ENCODE assay signal across 8 cellular contexts in the genomic region with DNA sequence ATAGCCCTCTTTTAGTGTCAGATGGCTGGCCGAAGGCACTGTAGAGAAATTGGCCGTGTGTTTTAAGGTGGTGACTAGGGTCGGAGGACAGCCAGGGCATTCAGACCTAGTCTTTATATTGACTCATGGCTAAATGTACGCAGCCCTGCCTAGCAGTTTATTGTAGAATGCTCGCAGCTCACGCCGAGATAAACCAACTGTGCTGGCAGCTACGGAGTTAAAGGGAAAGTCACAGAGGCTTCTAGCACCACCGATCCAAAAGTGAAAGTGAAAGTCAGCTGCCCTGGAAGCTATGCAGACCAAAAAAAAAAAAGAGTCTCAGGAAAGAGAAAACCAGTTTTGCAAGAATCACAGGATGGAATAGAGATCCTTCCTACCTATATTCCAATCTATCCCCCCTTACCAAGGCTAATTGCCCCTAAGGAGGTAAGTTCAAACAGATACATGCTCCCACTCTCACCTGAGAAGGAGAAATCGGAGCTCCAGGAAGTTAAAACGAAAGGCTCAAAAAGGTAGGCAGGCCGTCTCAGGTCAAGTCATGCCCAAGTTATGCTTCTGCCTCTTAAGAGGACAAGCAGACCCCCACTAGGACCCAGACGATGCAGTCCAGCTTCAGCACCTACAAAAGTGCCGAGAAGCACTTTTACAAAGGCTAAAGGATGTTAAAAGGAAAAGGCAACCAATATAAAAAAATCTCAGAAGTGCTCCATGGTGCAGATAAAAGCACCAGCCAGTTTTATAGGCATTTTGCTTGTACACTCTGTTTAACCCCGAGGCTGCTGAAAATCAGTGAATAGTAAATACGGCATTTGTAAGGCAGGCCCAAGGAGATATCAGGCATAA. TPM values are rescaled to one million over a fixed set of nuclear protein-coding genes. Genes with fewer than 3 reads are reported as not detected.
DNase-seq lines count a peak whose midpoint lies in the region; ATAC-seq and TF ChIP-seq lines count a peak whose summit lies in the region.

No MANE protein-coding gene starts in this region.

- 1% methylated on average over 16 of the region's 16 CpGs for WGBS in lower leg skin, 2 donors

- TF ChIP-seq CTCF in lower leg skin (IDR thresholded peaks at IDR 0.05), result no peak

- H3K4me3 ChIP-seq in lower leg skin (ENCODE audit: low read depth, poor library complexity, severe bottlenecking), result peak overlapping the region; percentile 50

- ATAC-seq in GM18909 (IDR thresholded peaks at IDR 0.05; ENCODE audit: poor library complexity, unreplicated experiment), result peak; percentile 63
- ATAC-seq in HG03103 (IDR thresholded peaks at IDR 0.05; ENCODE audit: low read depth, unreplicated experiment), result peak; percentile 44
- peak; percentile 80 for ATAC-seq in stimulated activated memory B cell treated with anti-CD40 and anti-IgM and Interleukin-4, amounts not matched to agents 10 μg/mL and 1 μg/mL and 100 μg/mL, for 72 hours

- no peak overlapping the region for H3K27ac Mint-ChIP-seq in stimulated activated memory B cell treated with anti-CD40 and anti-IgM and Interleukin-4, amounts not matched to agents 10 μg/mL and 1 μg/mL and 100 μg/mL, for 72 hours

- TF ChIP-seq POLR2A in lower leg skin (IDR thresholded peaks at IDR 0.05), result no peak

- no peaks in the 10 kb centered on the region for H3K27me3 Mint-ChIP-seq in stimulated activated memory B cell treated with anti-CD40 and anti-IgM and Interleukin-4, amounts not matched to agents 10 μg/mL and 1 μg/mL and 100 μg/mL, for 72 hours

- peak; percentile 67 for DNase-seq in AG08396 (ENCODE audit: low spot score)
- peak; percentile 51 for DNase-seq in NCI-H2227 (lab: John Stamatoyannopoulos, UW; ENCODE audit: unreplicated experiment)
- peak; percentile 65 for DNase-seq in activated CD4-positive, alpha-beta T cell treated with anti-CD3 and anti-CD28 coated beads for 48 hours
- DNase-seq in effector CD8-positive, alpha-beta T cell (lab: John Stamatoyannopoulos, UW), result peak; percentile 28
- DNase-seq in lower leg skin (ENCODE audit: low spot score in 2 of 2), result peak in 1 of 2 donors; percentile 56

- H3K4me3 Mint-ChIP-seq in stimulated activated memory B cell treated with anti-CD40 and anti-IgM and Interleukin-4, amounts not matched to agents 10 μg/mL and 1 μg/mL and 100 μg/mL, for 72 hours, result no peak overlapping the region

- peaks cover 3% of the 10 kb centered on the region for H3K9me3 Mint-ChIP-seq in stimulated activated memory B cell treated with anti-CD40 and anti-IgM and Interleukin-4, amounts not matched to agents 10 μg/mL and 1 μg/mL and 100 μg/mL, for 72 hours

- H3K36me3 Mint-ChIP-seq in stimulated activated memory B cell treated with anti-CD40 and anti-IgM and Interleukin-4, amounts not matched to agents 10 μg/mL and 1 μg/mL and 100 μg/mL, for 72 hours, result peaks cover 11% of the 10 kb centered on the region

- no peaks in the 10 kb centered on the region for H3K4me1 Mint-ChIP-seq in stimulated activated memory B cell treated with anti-CD40 and anti-IgM and Interleukin-4, amounts not matched to agents 10 μg/mL and 1 μg/mL and 100 μg/mL, for 72 hours

- intact Hi-C loops in lower leg skin (cut with DNase I; ENCODE audit: low total_unique reads), result no loop called here

RNA-seq across cellular contexts. Expression of a gene that starts 24.8 kb away (rescaled TPM):
- total RNA-seq in lower leg skin, result under 1 TPM in 1 of 4 donors, not detected in 3; 0.46 TPM

RNA-seq across cellular contexts. Expression of a gene that starts 44.5 kb away (rescaled TPM):
- total RNA-seq in lower leg skin, result not detected

RNA-seq across cellular contexts. Expression of a gene that starts 55.3 kb away (rescaled TPM):
- not detected for total RNA-seq in lower leg skin

RNA-seq across cellular contexts. Expression of a gene that starts 57.4 kb away (rescaled TPM):
- total RNA-seq in lower leg skin, result 1 to 10 TPM in 1 of 4 donors, under 1 TPM in 3; 0.02 to 1.9 (median 0.18) TPM
